ENCODE assay signal across 22 cellular contexts in genomic region chr13:107574517-107575215, GRCh38.
"Had no signal": no experiment of that assay in that cellular context is flagged by ENCODE, and none has a peak within 500 bp of the region (broad histone marks: within the 10 kb centered on the region; RNA-seq: fewer than 3 reads in every experiment).

No MANE protein-coding gene starts in this region.

- FAIRE-seq: islet of Langerhans had no signal

- H3K9me3 ChIP-seq: body of pancreas, lower lobe of right lung, neutrophil, sigmoid colon, stomach, testis, upper lobe of left lung had no signal

- ATAC-seq: activated T-helper 17 cell treated with anti-CD3 and anti-CD28 coated beads, Interleukin-2, amount 50 U/mL, for 72 hours; body of pancreas; heart right ventricle; left colon; lower lobe of right lung; natural killer cell treated with Interleukin-12 subunit alpha and Interleukin-12 subunit beta and Interleukin-15 and Interleukin-18, amount 100 ng/mL, for 72 hours; stimulated activated effector memory CD8-positive, alpha-beta T cell treated with anti-CD3 and anti-CD28 coated beads, Interleukin-12 subunit alpha, Interleukin-12 subunit beta, amount 100 ng/mL, for 72 hours had no signal

- H3K27me3 Mint-ChIP-seq: activated CD4-positive, alpha-beta memory T cell treated with anti-CD3 and anti-CD28 coated beads, Interleukin-2, amount 10 ng/mL, durations not matched to agents 7 days and 5 days; activated naive CD8-positive, alpha-beta T cell treated with anti-CD3 and anti-CD28 coated beads for 36 hours; activated T-helper 17 cell treated with anti-CD3 and anti-CD28 coated beads, Interleukin-2, amount 50 U/mL, for 72 hours; natural killer cell treated with Interleukin-12 subunit alpha and Interleukin-12 subunit beta and Interleukin-15 and Interleukin-18, amount 100 ng/mL, for 72 hours had no signal

- H3K27ac Mint-ChIP-seq: activated CD4-positive, alpha-beta memory T cell treated with anti-CD3 and anti-CD28 coated beads, Interleukin-2, amount 10 ng/mL, durations not matched to agents 7 days and 5 days; activated naive CD8-positive, alpha-beta T cell treated with anti-CD3 and anti-CD28 coated beads for 36 hours; activated T-helper 17 cell treated with anti-CD3 and anti-CD28 coated beads, Interleukin-2, amount 50 U/mL, for 72 hours; mesothelial cell of epicardium; natural killer cell treated with Interleukin-12 subunit alpha and Interleukin-12 subunit beta and Interleukin-15 and Interleukin-18, amount 100 ng/mL, for 72 hours; stimulated activated effector memory CD8-positive, alpha-beta T cell treated with anti-CD3 and anti-CD28 coated beads, Interleukin-12 subunit alpha, Interleukin-12 subunit beta, amount 100 ng/mL, for 72 hours had no signal

- H3K4me3 ChIP-seq: body of pancreas, heart right ventricle, lower lobe of right lung, sigmoid colon, stomach, testis, upper lobe of left lung had no signal

- H3K27ac ChIP-seq: body of pancreas, heart right ventricle, lower lobe of right lung, neutrophil, sigmoid colon, stomach, testis, upper lobe of left lung had no signal

- DNase-seq: activated CD4-positive, alpha-beta memory T cell treated with anti-CD3 and anti-CD28 coated beads, Interleukin-2, amount 10 ng/mL, durations not matched to agents 7 days and 5 days; activated CD4-positive, alpha-beta T cell treated with anti-CD3 and anti-CD28 coated beads for 48 hours; activated CD4-positive, CD25-positive, alpha-beta regulatory T cell; activated naive CD4-positive, alpha-beta T cell; activated naive CD8-positive, alpha-beta T cell treated with anti-CD3 and anti-CD28 coated beads for 36 hours; activated T-cell treated with anti-CD3 and anti-CD28 coated beads, Interleukin-2, amount 50 U/mL, for 1 hour; amygdala; body of pancreas; heart right ventricle; left colon; lower lobe of right lung; sigmoid colon; stimulated activated CD4-positive, alpha-beta T cell treated with anti-CD3 and anti-CD28 coated beads, Interleukin-4, amount 100 ng/mL, for 24 hours; stomach; testis; upper lobe of left lung had no signal

- H3K4me1 ChIP-seq: body of pancreas, heart right ventricle, lower lobe of right lung, sigmoid colon, stomach, testis, upper lobe of left lung had no signal

- H3K36me3 Mint-ChIP-seq: activated naive CD8-positive, alpha-beta T cell treated with anti-CD3 and anti-CD28 coated beads for 36 hours; mesothelial cell of epicardium; stimulated activated effector memory CD8-positive, alpha-beta T cell treated with anti-CD3 and anti-CD28 coated beads, Interleukin-12 subunit alpha, Interleukin-12 subunit beta, amount 100 ng/mL, for 72 hours had no signal

- H3K4me1 Mint-ChIP-seq: activated CD4-positive, alpha-beta memory T cell treated with anti-CD3 and anti-CD28 coated beads, Interleukin-2, amount 10 ng/mL, durations not matched to agents 7 days and 5 days; activated naive CD8-positive, alpha-beta T cell treated with anti-CD3 and anti-CD28 coated beads for 36 hours; activated T-helper 17 cell treated with anti-CD3 and anti-CD28 coated beads, Interleukin-2, amount 50 U/mL, for 72 hours; mesothelial cell of epicardium; stimulated activated effector memory CD8-positive, alpha-beta T cell treated with anti-CD3 and anti-CD28 coated beads, Interleukin-12 subunit alpha, Interleukin-12 subunit beta, amount 100 ng/mL, for 72 hours had no signal

- H3K4me3 Mint-ChIP-seq: activated CD4-positive, alpha-beta memory T cell treated with anti-CD3 and anti-CD28 coated beads, Interleukin-2, amount 10 ng/mL, durations not matched to agents 7 days and 5 days; activated naive CD8-positive, alpha-beta T cell treated with anti-CD3 and anti-CD28 coated beads for 36 hours; activated T-helper 17 cell treated with anti-CD3 and anti-CD28 coated beads, Interleukin-2, amount 50 U/mL, for 72 hours; mesothelial cell of epicardium; natural killer cell treated with Interleukin-12 subunit alpha and Interleukin-12 subunit beta and Interleukin-15 and Interleukin-18, amount 100 ng/mL, for 72 hours; stimulated activated effector memory CD8-positive, alpha-beta T cell treated with anti-CD3 and anti-CD28 coated beads, Interleukin-12 subunit alpha, Interleukin-12 subunit beta, amount 100 ng/mL, for 72 hours had no signal

- H3K9me3 Mint-ChIP-seq: activated CD4-positive, alpha-beta memory T cell treated with anti-CD3 and anti-CD28 coated beads, Interleukin-2, amount 10 ng/mL, durations not matched to agents 7 days and 5 days; mesothelial cell of epicardium had no signal

- H3K27me3 ChIP-seq: body of pancreas, neutrophil, sigmoid colon, stomach, testis, upper lobe of left lung had no signal

- H3K36me3 ChIP-seq: heart right ventricle, lower lobe of right lung, neutrophil, sigmoid colon, stomach, upper lobe of left lung had no signal
